ENCODE assay signal across 21 cellular contexts in the genomic region with DNA sequence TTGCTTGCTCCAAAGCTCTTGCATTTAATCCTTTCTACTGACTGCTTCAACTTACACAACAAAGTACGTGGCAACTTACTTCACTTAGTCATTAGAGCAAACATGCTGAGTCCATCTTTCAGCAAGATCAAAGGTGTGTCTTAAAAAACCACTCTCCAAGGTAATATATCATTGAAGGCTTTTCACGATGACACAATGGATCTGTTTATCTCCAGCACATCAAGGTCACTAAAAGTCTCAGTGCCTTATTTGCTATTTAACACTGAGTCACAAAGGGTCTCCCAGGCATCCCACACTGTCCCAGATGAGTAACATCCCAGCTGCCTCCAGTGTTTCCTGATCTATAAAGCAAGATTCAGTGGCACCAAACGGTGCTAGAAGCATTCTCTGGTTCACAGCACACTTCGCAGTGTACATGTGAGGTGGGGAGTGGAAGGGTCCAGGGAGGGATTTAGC. TPM values are rescaled to one million over a fixed set of nuclear protein-coding genes. Genes with fewer than 3 reads are reported as not detected.
DNase-seq lines count a peak whose midpoint lies in the region; ATAC-seq and TF ChIP-seq lines count a peak whose summit lies in the region.
"Had no signal": no experiment of that assay in that cellular context is flagged by ENCODE, and none has a peak within 500 bp of the region (broad histone marks: within the 10 kb centered on the region; RNA-seq: fewer than 3 reads in every experiment).

No MANE protein-coding gene starts in this region.

- no peak overlapping the region for H3K4ac ChIP-seq in neuronal stem cell (ENCODE audit: low read length)

- no peak overlapping the region for H2BK5ac ChIP-seq in neuronal stem cell (ENCODE audit: low read length)

- H3K9ac ChIP-seq in mammary epithelial cell (ENCODE audit: insufficient read depth, low read length) (no peak overlapping the region), neuronal stem cell (ENCODE audit: low read depth, low read length, poor library complexity) (no peak overlapping the region)

- no peak for TF ChIP-seq EP300 in suprapubic skin (IDR thresholded peaks at IDR 0.05)

- peaks cover 4% of the 10 kb centered on the region for H3K4me1 ChIP-seq in mammary epithelial cell (ENCODE audit: insufficient read depth, low read length)
- H3K4me1 ChIP-seq in neuronal stem cell (ENCODE audit: control insufficient read depth in 2 of 2, insufficient read depth in 1 of 2, low read depth in 1 of 2, low read length in 2 of 2) = no peaks in the 10 kb centered on the region
- H3K4me1 ChIP-seq in suprapubic skin = peaks cover 6% of the 10 kb centered on the region

- H3K27ac Mint-ChIP-seq in activated CD4-positive, alpha-beta T cell treated with anti-CD3 and anti-CD28 coated beads, Interleukin-2, amount 10 ng/mL, durations not matched to agents 24 days and 14 days = no peak overlapping the region
- H3K27ac Mint-ChIP-seq: activated naive CD8-positive, alpha-beta T cell treated with anti-CD3 and anti-CD28 coated beads, Interleukin-2, amount 50 U/mL, for 24 hours; effector memory CD8-positive, alpha-beta T cell had no signal

- H2BK15ac ChIP-seq in neuronal stem cell (ENCODE audit: low read length) = no peak overlapping the region

- H3K23ac ChIP-seq in neuronal stem cell (ENCODE audit: low read depth, low read length, poor library complexity) = no peak overlapping the region

- no peaks in the 10 kb centered on the region for H4K20me1 ChIP-seq in mammary epithelial cell (ENCODE audit: insufficient read depth, low read length)

- no peak for TF ChIP-seq CTCF in mammary epithelial cell (conservative IDR thresholded peaks at IDR 0.05 in 1 of 2, IDR thresholded peaks at IDR 0.05 in 1 of 2; ENCODE audit: extremely low read depth in 1 of 2, insufficient read depth in 1 of 2, low read depth in 1 of 2, low read length in 2 of 2)
- no peak for TF ChIP-seq CTCF in suprapubic skin (IDR thresholded peaks at IDR 0.05)

- WGBS in mammary epithelial cell (ENCODE audit: low coverage, missing lambda C conversion rate) = 73% methylated on average over 4 of the region's 4 CpGs
- WGBS in neuronal stem cell (ENCODE audit: extremely low coverage in 2 of 2, insufficient read length in 2 of 2, insufficient replicate concordance in 1 of 2), 2 donors = no CpG with 5 or more reads among the region's 4 CpGs
- WGBS in suprapubic skin = 44% methylated on average over 4 of the region's 4 CpGs

- no peak overlapping the region for H3K14ac ChIP-seq in neuronal stem cell (ENCODE audit: low read length)

- H3K4me3 ChIP-seq in mammary epithelial cell (replicated peaks in 1 of 3; ENCODE audit: insufficient read depth in 1 of 3, low read depth in 2 of 3, low read length in 3 of 3) = no peak overlapping the region
- H3K4me3 ChIP-seq in neuronal stem cell (ENCODE audit: low read length in 2 of 2) = no peak overlapping the region
- H3K4me3 ChIP-seq in suprapubic skin = no peak overlapping the region
- H3K4me3 ChIP-seq: lower lobe of right lung had no signal

- H3K4me2 ChIP-seq in mammary epithelial cell (ENCODE audit: insufficient read depth, low read depth, low read length) = no peak overlapping the region
- no peak overlapping the region for H3K4me2 ChIP-seq in neuronal stem cell (ENCODE audit: insufficient read depth, low read length, poor library complexity, severe bottlenecking)

- peaks cover 4% of the 10 kb centered on the region for H3K9me3 Mint-ChIP-seq in activated CD4-positive, alpha-beta T cell treated with anti-CD3 and anti-CD28 coated beads, Interleukin-2, amount 10 ng/mL, durations not matched to agents 24 days and 14 days
- H3K9me3 Mint-ChIP-seq: activated naive CD8-positive, alpha-beta T cell treated with anti-CD3 and anti-CD28 coated beads, Interleukin-2, amount 50 U/mL, for 24 hours; activated T-cell treated with anti-CD3 and anti-CD28 coated beads, Interleukin-2, amount 50 U/mL, for 4 hours; effector memory CD8-positive, alpha-beta T cell had no signal

- H2AK5ac ChIP-seq in neuronal stem cell (ENCODE audit: low read depth, low read length) = no peak overlapping the region

- no peak overlapping the region for H2BK12ac ChIP-seq in neuronal stem cell (ENCODE audit: low read length)

- peaks cover 27% of the 10 kb centered on the region for H3K27me3 Mint-ChIP-seq in activated CD4-positive, alpha-beta T cell treated with anti-CD3 and anti-CD28 coated beads, Interleukin-2, amount 10 ng/mL, durations not matched to agents 24 days and 14 days

- no peak overlapping the region for H3K4me3 Mint-ChIP-seq in activated CD4-positive, alpha-beta T cell treated with anti-CD3 and anti-CD28 coated beads, Interleukin-2, amount 10 ng/mL, durations not matched to agents 24 days and 14 days
- H3K4me3 Mint-ChIP-seq: activated naive CD8-positive, alpha-beta T cell treated with anti-CD3 and anti-CD28 coated beads, Interleukin-2, amount 50 U/mL, for 24 hours; activated T-cell treated with anti-CD3 and anti-CD28 coated beads, Interleukin-2, amount 50 U/mL, for 4 hours; effector memory CD8-positive, alpha-beta T cell had no signal

- CTCF ChIA-PET in mammary epithelial cell (lab: Charles Lee; ENCODE audit: low non-redundant PET) = no interaction called here

- DNase-seq in Caki2 (ENCODE audit: low read depth) (peak; percentile 49), M059J (ENCODE audit: low read depth) (peak; percentile 75), mammary epithelial cell (peak; percentile 71), neuronal stem cell (ENCODE audit: low spot score) (no peak), suprapubic skin (ENCODE audit: low spot score in 2 of 2) (no peak)
- DNase-seq in activated CD4-positive, alpha-beta T cell treated with anti-CD3 and anti-CD28 coated beads, Interleukin-2, amount 10 ng/mL, durations not matched to agents 24 days and 14 days = no peak
- DNase-seq: activated CD4-positive, alpha-beta T cell treated with anti-CD3 and anti-CD28 coated beads, Interleukin-2, amount 50 U/mL, for 4 hours; activated naive CD8-positive, alpha-beta T cell treated with anti-CD3 and anti-CD28 coated beads, Interleukin-2, amount 50 U/mL, for 24 hours; activated T-cell treated with anti-CD3 and anti-CD28 coated beads, Interleukin-2, amount 50 U/mL, for 4 hours; caudate nucleus; COR-L47; effector memory CD8-positive, alpha-beta T cell; HCEC 1CT; Kasumi-1; lower lobe of right lung; NCI-H1694 treated with DMSO at 0.1 percent for 48 hours; stimulated activated naive CD8-positive, alpha-beta T cell treated with anti-CD3 and anti-CD28 coated beads, Interleukin-15, Interleukin-2, amounts not matched to agents 100 U/mL and 50 U/mL, for 24 hours had no signal

- no peak overlapping the region for H4K8ac ChIP-seq in neuronal stem cell (ENCODE audit: low read depth, low read length)

- H3K79me2 ChIP-seq in mammary epithelial cell (ENCODE audit: insufficient read depth, low read length) = peaks cover 14% of the 10 kb centered on the region

- H3K9me3 ChIP-seq in mammary epithelial cell (replicated peaks; ENCODE audit: insufficient read depth, low read length) (no peaks in the 10 kb centered on the region), neuronal stem cell (replicated peaks in 1 of 2; ENCODE audit: control insufficient read depth in 2 of 2, insufficient read depth in 1 of 2, low read depth in 1 of 2, low read length in 2 of 2) (peaks cover 1 to 7% of the 10 kb centered on the region in 2 donors), suprapubic skin (no peaks in the 10 kb centered on the region)
- H3K9me3 ChIP-seq: lower lobe of right lung had no signal

- H4K91ac ChIP-seq in neuronal stem cell (ENCODE audit: low read depth, low read length, poor library complexity) = no peak overlapping the region

- H3K4me1 Mint-ChIP-seq in activated CD4-positive, alpha-beta T cell treated with anti-CD3 and anti-CD28 coated beads, Interleukin-2, amount 10 ng/mL, durations not matched to agents 24 days and 14 days = peaks cover 10% of the 10 kb centered on the region

- H3K27me3 ChIP-seq in mammary epithelial cell (ENCODE audit: insufficient read depth, low read length) (no peaks in the 10 kb centered on the region), neuronal stem cell (ENCODE audit: control insufficient read depth in 3 of 3, insufficient read depth in 3 of 3, low read depth in 1 of 3, low read length in 3 of 3) (no peaks in the 10 kb centered on the region), suprapubic skin (no peaks in the 10 kb centered on the region)

- intact Hi-C loops in mammary epithelial cell (cut with micrococcal nuclease) = no loop called here
- intact Hi-C loops in activated CD4-positive, alpha-beta T cell treated with anti-CD3 and anti-CD28 coated beads, Interleukin-2, amount 10 ng/mL, durations not matched to agents 24 days and 14 days (cut with micrococcal nuclease) = no loop called here

- H3K79me1 ChIP-seq in neuronal stem cell (ENCODE audit: low read depth, low read length) = peaks cover 2% of the 10 kb centered on the region

- dilution Hi-C loops in mammary epithelial cell (cut with HindIII; ENCODE audit: low sequenced_read_pairs) = no loop called here

- TF ChIP-seq POLR2A in suprapubic skin (IDR thresholded peaks at IDR 0.05) = no peak

- H2AFZ ChIP-seq in mammary epithelial cell (ENCODE audit: low read depth, low read length) (no peak overlapping the region), neuronal stem cell (ENCODE audit: low read length) (peak overlapping the region; percentile 27)

- in situ Hi-C loops in Caki2 (cut with HindIII; ENCODE audit: low pct_unique_long_range_greater_than_20kb, low sequenced_read_pairs) = no loop called here
- in situ Hi-C loops in mammary epithelial cell (cut with MboI; ENCODE audit: low sequenced_read_pairs in 2 of 2) = no loop called here

- no peak overlapping the region for H2BK120ac ChIP-seq in neuronal stem cell (ENCODE audit: low read depth, low read length)

- H3K27ac ChIP-seq in mammary epithelial cell (ENCODE audit: insufficient read depth, low read depth, low read length) (no peak overlapping the region), neuronal stem cell (replicated peaks; ENCODE audit: low read length) (no peak overlapping the region), suprapubic skin (no peak overlapping the region)
- H3K27ac ChIP-seq: lower lobe of right lung had no signal

- no TSS peak for BruUV-seq in mammary epithelial cell (replicated peaks; lab: Mats Ljungman, UMichigan)

- ATAC-seq in HG02588 (IDR thresholded peaks at IDR 0.05; ENCODE audit: unreplicated experiment) = no peak
- no peak for ATAC-seq in HG03045 (IDR thresholded peaks at IDR 0.05; ENCODE audit: unreplicated experiment)
- ATAC-seq: activated naive CD8-positive, alpha-beta T cell treated with anti-CD3 and anti-CD28 coated beads, Interleukin-2, amount 50 U/mL, for 24 hours; activated T-cell treated with anti-CD3 and anti-CD28 coated beads, Interleukin-2, amount 50 U/mL, for 4 hours; effector memory CD8-positive, alpha-beta T cell; lower lobe of right lung; stimulated activated naive CD8-positive, alpha-beta T cell treated with anti-CD3 and anti-CD28 coated beads, Interleukin-15, Interleukin-2, amounts not matched to agents 100 U/mL and 50 U/mL, for 24 hours had no signal

- H3K36me3 ChIP-seq in mammary epithelial cell (ENCODE audit: insufficient read depth, low read length) = no peaks in the 10 kb centered on the region
- no peaks in the 10 kb centered on the region for H3K36me3 ChIP-seq in neuronal stem cell (replicated peaks in 1 of 2; ENCODE audit: control insufficient read depth in 2 of 2, insufficient read depth in 2 of 2, low read length in 2 of 2)
- no peaks in the 10 kb centered on the region for H3K36me3 ChIP-seq in suprapubic skin
- H3K36me3 ChIP-seq: lower lobe of right lung had no signal

- H3K36me3 Mint-ChIP-seq in activated CD4-positive, alpha-beta T cell treated with anti-CD3 and anti-CD28 coated beads, Interleukin-2, amount 10 ng/mL, durations not matched to agents 24 days and 14 days (ENCODE audit: low read depth) = peaks cover 4% of the 10 kb centered on the region

- no peak overlapping the region for H3K18ac ChIP-seq in neuronal stem cell (ENCODE audit: low read length)

RNA-seq across cellular contexts. Expression of a gene that starts 3.7 kb away (rescaled TPM):
- total RNA-seq in Caki2 (2014; rRNA removed; shearing (Covaris generic); ENCODE audit: low replicate concordance) = 2.3 and 9.8 TPM in 2 replicates
- total RNA-seq in M059J (2014; rRNA removed; shearing (Covaris generic)) = 4.6 and 6.6 TPM in 2 replicates
- 10 to 100 TPM; 17.5 to 31.7 TPM for total RNA-seq in mammary epithelial cell
- polyA plus RNA-seq in mammary epithelial cell = 7.4 TPM
- polyA minus RNA-seq in mammary epithelial cell = 7.1 TPM
- 8.0 TPM for polyA plus RNA-seq in neuronal stem cell (2013, experiment 1 of 2)
- polyA plus RNA-seq in neuronal stem cell (2013, experiment 2 of 2) = 8.5 TPM
- 10 to 100 TPM; 15.5 to 77.3 (median 34.1) TPM for total RNA-seq in suprapubic skin
- 26.0 and 26.1 TPM in 2 replicates for total RNA-seq in activated CD4-positive, alpha-beta T cell treated with anti-CD3 and anti-CD28 coated beads, Interleukin-2, amount 10 ng/mL, durations not matched to agents 24 days and 14 days

RNA-seq across cellular contexts. Expression of a gene that starts 40.3 kb away (rescaled TPM):
- 1.2 and 1.9 TPM in 2 replicates for total RNA-seq in Caki2 (2014; rRNA removed; shearing (Covaris generic); ENCODE audit: low replicate concordance)
- not detected in 2 replicates for total RNA-seq in M059J (2014; rRNA removed; shearing (Covaris generic))
- total RNA-seq in mammary epithelial cell (under 1 TPM; 0.33 to 0.54 TPM), suprapubic skin (1 to 10 TPM; 1.6 to 4.4 (median 3.4) TPM)
- polyA plus RNA-seq in mammary epithelial cell = 0.02 TPM
- not detected for polyA minus RNA-seq in mammary epithelial cell
- 0.82 TPM for polyA plus RNA-seq in neuronal stem cell (2013, experiment 1 of 2)
- polyA plus RNA-seq in neuronal stem cell (2013, experiment 2 of 2) = 1.0 TPM
- total RNA-seq in activated CD4-positive, alpha-beta T cell treated with anti-CD3 and anti-CD28 coated beads, Interleukin-2, amount 10 ng/mL, durations not matched to agents 24 days and 14 days = 0.07 and 0.09 TPM in 2 replicates
- total RNA-seq: activated T-cell treated with anti-CD3 and anti-CD28 coated beads, Interleukin-2, amount 50 U/mL, for 4 hours; SK-MEL-5 had no signal
- polyA plus RNA-seq: neural cell had no signal

Comparison
In these comparisons a context has a peak if more than half of its experiments do, and no peak if none do; other contexts are left out.
1. DNase-seq: peak in Caki2 (single experiment), M059J (single experiment) and mammary epithelial cell (single experiment); none in neuronal stem cell (single experiment), suprapubic skin (0 of 2) and activated CD4-positive, alpha-beta T cell treated with anti-CD3 and anti-CD28 coated beads, Interleukin-2, amount 10 ng/mL, durations not matched to agents 24 days and 14 days (single experiment).